ENCODE assay signal across 29 cellular contexts in the genomic region with DNA sequence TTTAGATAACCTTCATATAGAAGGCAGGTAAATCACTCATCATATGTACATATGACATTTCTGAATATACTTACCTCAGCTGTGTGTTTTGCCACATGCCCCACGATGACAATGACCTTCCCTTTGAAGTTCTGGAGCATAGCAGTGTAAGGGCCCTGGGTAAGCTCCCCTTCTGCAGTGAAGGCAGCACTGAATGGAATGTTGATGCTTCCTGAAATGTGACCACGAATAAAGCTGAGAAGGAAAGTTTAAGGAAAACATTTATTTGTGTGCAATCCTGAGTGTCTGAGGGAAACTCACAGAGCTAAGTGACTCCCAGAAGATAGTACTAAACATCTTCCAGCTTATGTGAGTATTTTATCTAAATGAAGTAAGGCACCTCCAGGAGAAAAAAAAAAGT.
A peak's percentile ranks its signal among the peaks of the same experiment; 100 is the strongest.
DNase-seq lines count a peak whose midpoint lies in the region; ATAC-seq and TF ChIP-seq lines count a peak whose summit lies in the region.
"Had no signal": no experiment of that assay in that cellular context is flagged by ENCODE, and none has a peak within 500 bp of the region (broad histone marks: within the 10 kb centered on the region; RNA-seq: fewer than 3 reads in every experiment).

No MANE protein-coding gene starts in this region.

- no peaks in the 10 kb centered on the region for H3K79me2 ChIP-seq in GM23338 (replicated peaks; ENCODE audit: insufficient read depth)

- no peak overlapping the region for H3K27ac Mint-ChIP-seq in GM23338
- H3K27ac Mint-ChIP-seq: activated CD4-positive, alpha-beta T cell treated with anti-CD3 and anti-CD28 coated beads, Interleukin-2, amount 10 ng/mL, durations not matched to agents 7 days and 5 days; effector memory CD8-positive, alpha-beta T cell; natural killer cell treated with Interleukin-12 subunit alpha and Interleukin-12 subunit beta and Interleukin-15 and Interleukin-18, amount 100 ng/mL, for 72 hours had no signal

- H4K20me1 ChIP-seq in GM23338 (replicated peaks; ENCODE audit: insufficient read depth), result no peaks in the 10 kb centered on the region

- H3K4me3 ChIP-seq in GM23338 (no peak overlapping the region), astrocyte of the spinal cord (ENCODE audit: low read depth, low read length) (no peak overlapping the region)
- H3K4me3 ChIP-seq: cardiac muscle cell, coronary artery, gastrocnemius medialis, mucosa of descending colon, Peyer's patch, stomach, tibial nerve had no signal

- peak; percentile 36; the same call in 1 of the 3 replicates for ATAC-seq in GM23338
- ATAC-seq in GM21447 (IDR thresholded peaks at IDR 0.05; ENCODE audit: unreplicated experiment), result no peak
- ATAC-seq: effector memory CD8-positive, alpha-beta T cell; esophagus mucosa; gastrocnemius medialis; mucosa of descending colon; natural killer cell treated with Interleukin-12 subunit alpha and Interleukin-12 subunit beta and Interleukin-15 and Interleukin-18, amount 100 ng/mL, for 72 hours had no signal

- H3K4me2 ChIP-seq in GM23338, result no peak overlapping the region
- H3K4me2 ChIP-seq: KMS-11 had no signal

- H3K36me3 ChIP-seq in GM23338 (ENCODE audit: insufficient read depth), result peaks cover 8% of the 10 kb centered on the region; the same call in 1 of the 2 replicates

- H3K4me1 ChIP-seq in GM23338 (ENCODE audit: insufficient read depth), result no peaks in the 10 kb centered on the region; the same call in 1 of the 2 replicates
- H3K4me1 ChIP-seq: BE2C, gastrocnemius medialis, Peyer's patch, stomach, tibial nerve had no signal

- no peaks in the 10 kb centered on the region for H3K9me2 ChIP-seq in GM23338 (ENCODE audit: insufficient read depth)

- DNase-seq in AG08395 (ENCODE audit: low spot score) (peak; percentile 10), GM23338 (ENCODE audit: low spot score) (no peak), astrocyte of the spinal cord (ENCODE audit: low read depth, low spot score) (peak; percentile 33), iris pigment epithelial cell (ENCODE audit: low read depth) (peak; percentile 23), glomerular visceral epithelial cell (ENCODE audit: extremely low spot score) (no peak)
- DNase-seq in NK-92 treated with Interleukin-12 subunit alpha and Interleukin-12 subunit beta, amount 100 ng/mL, for 24 hours (lab: John Stamatoyannopoulos, UW), result no peak
- no peak for DNase-seq in stimulated activated CD4-positive, alpha-beta T cell treated with anti-CD3 and anti-CD28 coated beads, Interleukin-15, amount 100 ng/mL, for 24 hours
- DNase-seq: activated CD4-positive, alpha-beta T cell treated with anti-CD3 and anti-CD28 coated beads, Interleukin-2, amount 10 ng/mL, durations not matched to agents 7 days and 5 days; activated naive CD4-positive, alpha-beta T cell treated with Interleukin-2 at 50 U/mL for 16 hours; activated T-cell treated with anti-CD3 and anti-CD28 coated beads, Interleukin-2, amount 50 U/mL, for 48 hours; BE2C; effector memory CD8-positive, alpha-beta T cell; gastrocnemius medialis; hypothalamus; mucosa of descending colon; NCI-H1436; NCI-H524; Peyer's patch; SIG-M5; small intestine; stimulated activated CD4-positive, alpha-beta T cell treated with anti-CD3 and anti-CD28 coated beads, Interleukin-1b, Interleukin-23, amount 100 ng/mL, for 48 hours; stomach had no signal

- H3K27me3 ChIP-seq in GM23338 (ENCODE audit: insufficient read depth), result no peaks in the 10 kb centered on the region
- H3K27me3 ChIP-seq: BE2C, cardiac muscle cell, gastrocnemius medialis, Peyer's patch, stomach, tibial nerve had no signal

- no peaks in the 10 kb centered on the region for H3F3A ChIP-seq in GM23338 (replicated peaks; ENCODE audit: low read depth)

- in situ Hi-C loops in astrocyte of the spinal cord (cut with HindIII; ENCODE audit: low sequenced_read_pairs), result no loop called here

- no peak overlapping the region for H3K4me3 Mint-ChIP-seq in GM23338
- H3K4me3 Mint-ChIP-seq: activated CD4-positive, alpha-beta T cell treated with anti-CD3 and anti-CD28 coated beads, Interleukin-2, amount 10 ng/mL, durations not matched to agents 7 days and 5 days; effector memory CD8-positive, alpha-beta T cell; natural killer cell treated with Interleukin-12 subunit alpha and Interleukin-12 subunit beta and Interleukin-15 and Interleukin-18, amount 100 ng/mL, for 72 hours had no signal

- no peaks in the 10 kb centered on the region for H3K27me3 Mint-ChIP-seq in GM23338 (ENCODE audit: insufficient read depth, low read depth, poor library complexity)
- H3K27me3 Mint-ChIP-seq: activated CD4-positive, alpha-beta T cell treated with anti-CD3 and anti-CD28 coated beads, Interleukin-2, amount 10 ng/mL, durations not matched to agents 7 days and 5 days; effector memory CD8-positive, alpha-beta T cell; natural killer cell treated with Interleukin-12 subunit alpha and Interleukin-12 subunit beta and Interleukin-15 and Interleukin-18, amount 100 ng/mL, for 72 hours had no signal

- no peak for TF ChIP-seq CTCF in GM23338 (conservative IDR thresholded peaks at IDR 0.05; ENCODE audit: low read depth in 2 of 2)
- TF ChIP-seq CTCF in astrocyte of the spinal cord (IDR thresholded peaks at IDR 0.05; ENCODE audit: low read depth, low read length), result no peak

- no peak overlapping the region for H2AFZ ChIP-seq in GM23338

- peaks cover 12% of the 10 kb centered on the region for H3K4me1 Mint-ChIP-seq in GM23338
- H3K4me1 Mint-ChIP-seq: activated CD4-positive, alpha-beta T cell treated with anti-CD3 and anti-CD28 coated beads, Interleukin-2, amount 10 ng/mL, durations not matched to agents 7 days and 5 days had no signal

- no peak overlapping the region for H3K27ac ChIP-seq in GM23338 (ENCODE audit: low read depth)
- H3K27ac ChIP-seq: cardiac muscle cell, coronary artery, gastrocnemius medialis, KMS-11, Peyer's patch, stomach, tibial nerve had no signal

- H3K9me3 Mint-ChIP-seq in GM23338, result peaks cover 22% of the 10 kb centered on the region

- H3K36me3 Mint-ChIP-seq in GM23338 (ENCODE audit: low read depth), result peaks cover 31% of the 10 kb centered on the region

TF ChIP-seq in GM23338, 12 proteins besides CTCF, POLR2A, EP300 and RAD21 (continues in another document):
- TF ChIP-seq NANOG (IDR thresholded peaks at IDR 0.05; ENCODE audit: borderline replicate concordance) (no peak), POLR2AphosphoS5 (IDR thresholded peaks at IDR 0.05; ENCODE audit: low read depth) (no peak), EZH2 (IDR thresholded peaks at IDR 0.05; ENCODE audit: low read depth, unreplicated experiment) (no peak), CREB1 (CRISPR knock-in tag; IDR thresholded peaks at IDR 0.05; ENCODE audit: low read depth) (no peak), ZNF331 (CRISPR knock-in tag; IDR thresholded peaks at IDR 0.05; ENCODE audit: low read depth) (no peak)
- TF ChIP-seq, protein P1, sequence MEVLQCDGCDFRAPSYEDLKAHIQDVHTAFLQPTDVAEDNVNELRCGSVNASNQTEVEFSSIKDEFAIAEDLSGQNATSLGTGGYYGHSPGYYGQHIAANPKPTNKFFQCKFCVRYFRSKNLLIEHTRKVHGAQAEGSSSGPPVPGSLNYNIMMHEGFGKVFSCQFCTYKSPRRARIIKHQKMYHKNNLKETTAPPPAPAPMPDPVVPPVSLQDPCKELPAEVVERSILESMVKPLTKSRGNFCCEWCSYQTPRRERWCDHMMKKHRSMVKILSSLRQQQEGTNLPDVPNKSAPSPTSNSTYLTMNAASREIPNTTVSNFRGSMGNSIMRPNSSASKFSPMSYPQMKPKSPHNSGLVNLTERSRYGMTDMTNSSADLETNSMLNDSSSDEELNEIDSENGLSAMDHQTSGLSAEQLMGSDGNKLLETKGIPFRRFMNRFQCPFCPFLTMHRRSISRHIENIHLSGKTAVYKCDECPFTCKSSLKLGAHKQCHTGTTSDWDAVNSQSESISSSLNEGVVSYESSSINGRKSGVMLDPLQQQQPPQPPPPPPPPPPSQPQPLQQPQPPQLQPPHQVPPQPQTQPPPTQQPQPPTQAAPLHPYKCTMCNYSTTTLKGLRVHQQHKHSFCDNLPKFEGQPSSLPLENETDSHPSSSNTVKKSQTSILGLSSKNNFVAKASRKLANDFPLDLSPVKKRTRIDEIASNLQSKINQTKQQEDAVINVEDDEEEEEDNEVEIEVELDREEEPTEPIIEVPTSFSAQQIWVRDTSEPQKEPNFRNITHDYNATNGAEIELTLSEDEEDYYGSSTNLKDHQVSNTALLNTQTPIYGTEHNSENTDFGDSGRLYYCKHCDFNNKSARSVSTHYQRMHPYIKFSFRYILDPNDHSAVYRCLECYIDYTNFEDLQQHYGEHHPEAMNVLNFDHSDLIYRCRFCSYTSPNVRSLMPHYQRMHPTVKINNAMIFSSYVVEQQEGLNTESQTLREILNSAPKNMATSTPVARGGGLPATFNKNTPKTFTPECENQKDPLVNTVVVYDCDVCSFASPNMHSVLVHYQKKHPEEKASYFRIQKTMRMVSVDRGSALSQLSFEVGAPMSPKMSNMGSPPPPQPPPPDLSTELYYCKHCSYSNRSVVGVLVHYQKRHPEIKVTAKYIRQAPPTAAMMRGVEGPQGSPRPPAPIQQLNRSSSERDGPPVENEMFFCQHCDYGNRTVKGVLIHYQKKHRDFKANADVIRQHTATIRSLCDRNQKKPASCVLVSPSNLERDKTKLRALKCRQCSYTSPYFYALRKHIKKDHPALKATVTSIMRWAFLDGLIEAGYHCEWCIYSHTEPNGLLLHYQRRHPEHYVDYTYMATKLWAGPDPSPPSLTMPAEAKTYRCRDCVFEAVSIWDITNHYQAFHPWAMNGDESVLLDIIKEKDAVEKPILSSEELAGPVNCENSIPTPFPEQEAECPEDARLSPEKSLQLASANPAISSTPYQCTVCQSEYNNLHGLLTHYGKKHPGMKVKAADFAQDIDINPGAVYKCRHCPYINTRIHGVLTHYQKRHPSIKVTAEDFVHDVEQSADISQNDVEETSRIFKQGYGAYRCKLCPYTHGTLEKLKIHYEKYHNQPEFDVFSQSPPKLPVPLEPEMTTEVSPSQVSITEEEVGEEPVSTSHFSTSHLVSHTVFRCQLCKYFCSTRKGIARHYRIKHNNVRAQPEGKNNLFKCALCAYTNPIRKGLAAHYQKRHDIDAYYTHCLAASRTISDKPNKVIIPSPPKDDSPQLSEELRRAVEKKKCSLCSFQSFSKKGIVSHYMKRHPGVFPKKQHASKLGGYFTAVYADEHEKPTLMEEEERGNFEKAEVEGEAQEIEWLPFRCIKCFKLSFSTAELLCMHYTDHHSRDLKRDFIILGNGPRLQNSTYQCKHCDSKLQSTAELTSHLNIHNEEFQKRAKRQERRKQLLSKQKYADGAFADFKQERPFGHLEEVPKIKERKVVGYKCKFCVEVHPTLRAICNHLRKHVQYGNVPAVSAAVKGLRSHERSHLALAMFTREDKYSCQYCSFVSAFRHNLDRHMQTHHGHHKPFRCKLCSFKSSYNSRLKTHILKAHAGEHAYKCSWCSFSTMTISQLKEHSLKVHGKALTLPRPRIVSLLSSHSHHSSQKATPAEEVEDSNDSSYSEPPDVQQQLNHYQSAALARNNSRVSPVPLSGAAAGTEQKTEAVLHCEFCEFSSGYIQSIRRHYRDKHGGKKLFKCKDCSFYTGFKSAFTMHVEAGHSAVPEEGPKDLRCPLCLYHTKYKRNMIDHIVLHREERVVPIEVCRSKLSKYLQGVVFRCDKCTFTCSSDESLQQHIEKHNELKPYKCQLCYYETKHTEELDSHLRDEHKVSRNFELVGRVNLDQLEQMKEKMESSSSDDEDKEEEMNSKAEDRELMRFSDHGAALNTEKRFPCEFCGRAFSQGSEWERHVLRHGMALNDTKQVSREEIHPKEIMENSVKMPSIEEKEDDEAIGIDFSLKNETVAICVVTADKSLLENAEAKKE (CRISPR knock-in tag; IDR thresholded peaks at IDR 0.05), result no peak

Comparison
In these comparisons a context has a peak if more than half of its experiments do, and no peak if none do; other contexts are left out.
1. DNase-seq: peak in AG08395 (single experiment), astrocyte of the spinal cord (single experiment) and iris pigment epithelial cell (single experiment); none in GM23338 (single experiment), NK-92 treated with Interleukin-12 subunit alpha and Interleukin-12 subunit beta, amount 100 ng/mL, for 24 hours (single experiment), glomerular visceral epithelial cell (single experiment) and stimulated activated CD4-positive, alpha-beta T cell treated with anti-CD3 and anti-CD28 coated beads, Interleukin-15, amount 100 ng/mL, for 24 hours (single experiment).